8 cellular contexts compared by ENCODE assay signal in genomic region chr2:45729753-45730512, GRCh38.
DNase-seq lines count a peak whose midpoint lies in the region; ATAC-seq and TF ChIP-seq lines count a peak whose summit lies in the region.

No MANE protein-coding gene starts in this region.

- WGBS in mesenchymal stem cell = 95% methylated on average over 8 of the region's 8 CpGs

- H3K27ac ChIP-seq in SU-DHL-6 (ENCODE audit: low read depth, low read length) = peak overlapping the region; percentile 59; the same call in 1 of the 2 replicates
- H3K27ac ChIP-seq in mesenchymal stem cell (ENCODE audit: low read length, poor library complexity, severe bottlenecking) = no peak overlapping the region
- H3K27ac ChIP-seq in substantia nigra (ENCODE audit: low read depth, low read length, poor library complexity, severe bottlenecking) = no peak overlapping the region

- CTCF ChIA-PET in activated naive CD4-positive, alpha-beta T cell treated with anti-CD3 and anti-CD28 coated beads for 36 hours (lab: Charles Lee) = interaction anchor here (0.7 kb wide), 1 partner anchor 1739 kb away, joined by 3 read pairs; no protein-coding TSS in a partner anchor

- H3K9me3 ChIP-seq in SU-DHL-6 (ENCODE audit: insufficient read depth, low read length) = no peaks in the 10 kb centered on the region
- no peaks in the 10 kb centered on the region for H3K9me3 ChIP-seq in mesenchymal stem cell (ENCODE audit: control insufficient read depth, low read length)

- ATAC-seq in GM19452 (IDR thresholded peaks at IDR 0.05; ENCODE audit: unreplicated experiment) = peak; percentile 52
- peak; percentile 58 for ATAC-seq in HG03342 (IDR thresholded peaks at IDR 0.05; ENCODE audit: unreplicated experiment)

- no peak overlapping the region for H2BK12ac ChIP-seq in mesenchymal stem cell (ENCODE audit: low read length in 2 of 2)

- H3K18ac ChIP-seq in mesenchymal stem cell (ENCODE audit: low read depth in 1 of 2, low read length in 2 of 2) = no peak overlapping the region

- H3K4me1 ChIP-seq in mesenchymal stem cell (ENCODE audit: control insufficient read depth, insufficient read depth, low read depth, low read length) = no peaks in the 10 kb centered on the region

- no peaks in the 10 kb centered on the region for H3K4me1 Mint-ChIP-seq in activated naive CD4-positive, alpha-beta T cell treated with anti-CD3 and anti-CD28 coated beads for 36 hours (ENCODE audit: low read depth)

- H2BK120ac ChIP-seq in mesenchymal stem cell (ENCODE audit: low read depth, low read length) = no peak overlapping the region

- TF ChIP-seq CTCF in SU-DHL-6 (IDR thresholded peaks at IDR 0.05; ENCODE audit: insufficient read depth, low read length, poor library complexity, severe bottlenecking) = no peak

- H3K9ac ChIP-seq in SU-DHL-6 (ENCODE audit: low read length) (no peak overlapping the region), mesenchymal stem cell (ENCODE audit: low read length) (no peak overlapping the region)

- peak overlapping the region; percentile 25 for H4K91ac ChIP-seq in mesenchymal stem cell (ENCODE audit: low read length)

- no peak overlapping the region for H3K14ac ChIP-seq in mesenchymal stem cell (ENCODE audit: low read length in 2 of 2)

- H3K4me3 Mint-ChIP-seq in activated naive CD4-positive, alpha-beta T cell treated with anti-CD3 and anti-CD28 coated beads for 36 hours = no peak overlapping the region

- H3K79me1 ChIP-seq in mesenchymal stem cell (replicated peaks; ENCODE audit: low read length, poor library complexity, severe bottlenecking) = peaks cover 13% of the 10 kb centered on the region

- H2BK15ac ChIP-seq in mesenchymal stem cell (ENCODE audit: low read depth, poor library complexity, severe bottlenecking) = no peak overlapping the region

- H3K9me3 Mint-ChIP-seq in activated naive CD4-positive, alpha-beta T cell treated with anti-CD3 and anti-CD28 coated beads for 36 hours = no peaks in the 10 kb centered on the region

- H3K27me3 ChIP-seq in SU-DHL-6 (ENCODE audit: low read length) = no peaks in the 10 kb centered on the region
- H3K27me3 ChIP-seq in mesenchymal stem cell (ENCODE audit: control insufficient read depth in 1 of 2, insufficient read depth in 1 of 2, low read length in 2 of 2) = no peaks in the 10 kb centered on the region

- no peaks in the 10 kb centered on the region for H4K20me1 ChIP-seq in SU-DHL-6 (ENCODE audit: low read depth, low read length)

- H3K4me3 ChIP-seq in SU-DHL-6 (ENCODE audit: insufficient read depth, low read length, poor library complexity, severe bottlenecking) (no peak overlapping the region), mesenchymal stem cell (ENCODE audit: insufficient read depth in 1 of 2, low read depth in 1 of 2, low read length in 2 of 2) (no peak overlapping the region)

- H2AFZ ChIP-seq in SU-DHL-6 (ENCODE audit: low read depth, low read length, severe bottlenecking) (no peak overlapping the region), mesenchymal stem cell (ENCODE audit: low read depth, low read length) (no peak overlapping the region)

- H3K36me3 Mint-ChIP-seq in activated naive CD4-positive, alpha-beta T cell treated with anti-CD3 and anti-CD28 coated beads for 36 hours (ENCODE audit: low read depth) = peaks cover 1% of the 10 kb centered on the region

- peak; percentile 4 for DNase-seq in CMK (ENCODE audit: low read depth)
- no peak for DNase-seq in mesenchymal stem cell
- no peak for DNase-seq in activated naive CD4-positive, alpha-beta T cell treated with anti-CD3 and anti-CD28 coated beads for 36 hours
- no peak for DNase-seq in substantia nigra (lab: John Stamatoyannopoulos, UW)
- DNase-seq in Ammon's horn (ENCODE audit: low spot score) = no peak

- intact Hi-C loops in activated naive CD4-positive, alpha-beta T cell treated with anti-CD3 and anti-CD28 coated beads for 36 hours (cut with micrococcal nuclease) = no loop called here

- H3K23ac ChIP-seq in mesenchymal stem cell (ENCODE audit: low read length in 2 of 2) = no peak overlapping the region

- no peaks in the 10 kb centered on the region for H3K9me2 ChIP-seq in SU-DHL-6 (replicated peaks; ENCODE audit: insufficient read depth, low read length)

- H2BK5ac ChIP-seq in mesenchymal stem cell (ENCODE audit: low read depth, low read length, poor library complexity, severe bottlenecking) = no peak overlapping the region

- H3K27me3 Mint-ChIP-seq in activated naive CD4-positive, alpha-beta T cell treated with anti-CD3 and anti-CD28 coated beads for 36 hours (ENCODE audit: low read depth) = no peaks in the 10 kb centered on the region

- H3K79me2 ChIP-seq in SU-DHL-6 (ENCODE audit: insufficient read depth, low read length) = no peaks in the 10 kb centered on the region

- H3K36me3 ChIP-seq in SU-DHL-6 (ENCODE audit: low read length) = no peaks in the 10 kb centered on the region
- no peaks in the 10 kb centered on the region for H3K36me3 ChIP-seq in mesenchymal stem cell (ENCODE audit: control insufficient read depth in 1 of 2, insufficient read depth in 2 of 2, low read depth in 1 of 2, low read length in 2 of 2)

- no peaks in the 10 kb centered on the region for H3F3A ChIP-seq in SU-DHL-6 (ENCODE audit: insufficient read depth)

- H2AK5ac ChIP-seq in mesenchymal stem cell (ENCODE audit: low read length, severe bottlenecking) = no peak overlapping the region

- H3K4me2 ChIP-seq in SU-DHL-6 (ENCODE audit: low read depth, low read length, poor library complexity, severe bottlenecking) (no peak overlapping the region), mesenchymal stem cell (ENCODE audit: low read length, poor library complexity, severe bottlenecking) (no peak overlapping the region)

- H4K8ac ChIP-seq in mesenchymal stem cell (ENCODE audit: low read length) = no peak overlapping the region

- H3K4ac ChIP-seq in mesenchymal stem cell (ENCODE audit: low read depth in 1 of 2, low read length in 2 of 2) = no peak overlapping the region

- H3K27ac Mint-ChIP-seq in activated naive CD4-positive, alpha-beta T cell treated with anti-CD3 and anti-CD28 coated beads for 36 hours = no peak overlapping the region
